ENCODE assay signal across 27 cellular contexts in the genomic region with DNA sequence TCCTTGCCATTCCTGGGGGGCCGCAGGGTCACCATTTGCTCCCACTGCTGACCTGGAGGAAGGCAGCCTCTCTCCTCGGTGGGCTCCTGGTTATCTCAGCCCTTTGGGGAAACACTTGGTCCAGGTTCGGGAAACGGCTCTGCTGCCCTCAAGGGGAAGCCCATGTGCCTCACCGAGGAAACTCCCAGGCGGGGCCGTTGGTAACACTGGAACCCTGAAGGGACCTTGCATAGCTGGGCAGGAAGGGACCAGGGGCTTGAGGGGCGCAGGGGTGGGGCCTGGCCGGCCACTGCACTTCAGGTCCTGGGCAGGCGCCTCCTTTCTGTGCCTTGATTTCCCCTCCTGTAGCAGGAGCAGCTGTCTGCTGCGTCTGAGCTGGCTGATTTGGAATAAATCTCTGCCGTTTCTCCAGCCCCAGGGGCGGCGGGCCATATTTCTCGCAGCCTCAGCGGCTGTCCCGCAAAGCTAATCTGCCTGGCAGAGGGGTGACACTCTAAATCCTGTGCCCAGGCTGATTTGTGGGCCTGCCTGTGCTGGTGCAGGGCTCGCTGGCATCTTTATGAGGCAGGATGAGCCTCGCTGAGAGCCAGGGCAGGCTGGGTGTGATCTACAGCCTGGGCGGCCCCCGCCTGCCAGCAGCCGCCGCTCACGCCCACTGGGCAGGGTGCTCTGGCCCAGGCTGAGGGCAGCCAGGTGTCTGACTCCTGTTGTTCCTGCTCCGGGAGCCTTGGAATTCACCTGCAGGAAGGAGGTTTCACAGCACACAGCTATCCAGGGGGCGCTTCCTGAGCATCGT. TPM values are rescaled to one million over a fixed set of nuclear protein-coding genes. Genes with fewer than 3 reads are reported as not detected.
A peak's percentile ranks its signal among the peaks of the same experiment; 100 is the strongest.
DNase-seq lines count a peak whose midpoint lies in the region; ATAC-seq and TF ChIP-seq lines count a peak whose summit lies in the region.
"Had no signal": no experiment of that assay in that cellular context is flagged by ENCODE, and none has a peak within 500 bp of the region (broad histone marks: within the 10 kb centered on the region; RNA-seq: fewer than 3 reads in every experiment).

No MANE protein-coding gene starts in this region.

- TF ChIP-seq CTCF in LNCaP clone FGC (IDR thresholded peaks at IDR 0.05; ENCODE audit: control insufficient read depth, extremely low read depth, insufficient read depth) = 0 out of 2 replicates have a peak, but pooled peaks have one; percentile 8
- no peak for TF ChIP-seq CTCF in WTC11 (IDR thresholded peaks at IDR 0.05)
- no peak for TF ChIP-seq CTCF in prostate gland (IDR thresholded peaks at IDR 0.05)

- no peak overlapping the region for H3K27ac ChIP-seq in prostate gland
- H3K27ac ChIP-seq: adrenal gland, neutrophil, psoas muscle, thoracic aorta, uterus had no signal

- no peaks in the 10 kb centered on the region for H3K36me3 Mint-ChIP-seq in WTC11
- no peaks in the 10 kb centered on the region for H3K36me3 Mint-ChIP-seq in activated T-helper 2 cell treated with anti-CD3 and anti-CD28 coated beads, Interferon-gamma antibody, Interleukin-2, Interleukin-4, amounts not matched to agents 10 μg/mL and 5 μg/mL and 100 μg/mL, durations not matched to agents 14 hours and 24 hours and 36 hours (ENCODE audit: low read depth)
- H3K36me3 Mint-ChIP-seq: CD8-positive, alpha-beta T cell had no signal

- 54% methylated on average over 25 of the region's 27 CpGs for WGBS in prostate gland

- H3K4me3 ChIP-seq in LNCaP clone FGC (ENCODE audit: low read depth, low read length) (no peak overlapping the region), prostate gland (no peak overlapping the region)
- H3K4me3 ChIP-seq: adrenal gland, body of pancreas, psoas muscle, thoracic aorta, uterus had no signal

- H3K9me3 Mint-ChIP-seq in WTC11 = no peaks in the 10 kb centered on the region
- H3K9me3 Mint-ChIP-seq in activated T-helper 2 cell treated with anti-CD3 and anti-CD28 coated beads, Interferon-gamma antibody, Interleukin-2, Interleukin-4, amounts not matched to agents 10 μg/mL and 5 μg/mL and 100 μg/mL, durations not matched to agents 14 hours and 24 hours and 36 hours = no peaks in the 10 kb centered on the region
- H3K9me3 Mint-ChIP-seq: activated CD4-positive, alpha-beta T cell treated with anti-CD3 and anti-CD28 coated beads, Interleukin-2, amount 10 ng/mL, durations not matched to agents 7 days and 5 days; activated T-cell treated with anti-CD3 and anti-CD28 coated beads, Interleukin-2, amount 50 U/mL, for 4 hours; CD8-positive, alpha-beta T cell had no signal

- intact Hi-C loops in prostate gland (cut with DNase I) = no loop called here
- intact Hi-C loops in activated T-helper 2 cell treated with anti-CD3 and anti-CD28 coated beads, Interferon-gamma antibody, Interleukin-2, Interleukin-4, amounts not matched to agents 10 μg/mL and 5 μg/mL and 100 μg/mL, durations not matched to agents 14 hours and 24 hours and 36 hours (cut with micrococcal nuclease) = no loop called here

- no peaks in the 10 kb centered on the region for H3K9me3 ChIP-seq in prostate gland
- H3K9me3 ChIP-seq: adrenal gland, body of pancreas, neutrophil, psoas muscle, SK-N-SH, thoracic aorta, uterus had no signal

- no peaks in the 10 kb centered on the region for H3K4me1 ChIP-seq in prostate gland (replicated peaks)
- H3K4me1 ChIP-seq: adrenal gland, body of pancreas, psoas muscle, uterus had no signal

- no peaks in the 10 kb centered on the region; the same call in 1 of the 2 replicates for H3K4me1 Mint-ChIP-seq in WTC11
- no peaks in the 10 kb centered on the region for H3K4me1 Mint-ChIP-seq in activated T-helper 2 cell treated with anti-CD3 and anti-CD28 coated beads, Interferon-gamma antibody, Interleukin-2, Interleukin-4, amounts not matched to agents 10 μg/mL and 5 μg/mL and 100 μg/mL, durations not matched to agents 14 hours and 24 hours and 36 hours (ENCODE audit: low read depth)
- H3K4me1 Mint-ChIP-seq: activated CD4-positive, alpha-beta T cell treated with anti-CD3 and anti-CD28 coated beads, Interleukin-2, amount 10 ng/mL, durations not matched to agents 7 days and 5 days; T-helper 17 cell had no signal

- CTCF ChIA-PET in WTC11 (lab: Charles Lee) = interaction anchor here (1.0 to 1.6 kb wide), 4 partner anchors 38 to 107 kb away, joined by 3 to 9 read pairs (median 5); no protein-coding TSS in a partner anchor

- POLR2A ChIA-PET in WTC11 (lab: Charles Lee) = no interaction called here

- H3K27me3 Mint-ChIP-seq in WTC11 (ENCODE audit: low read depth) = no peaks in the 10 kb centered on the region
- no peaks in the 10 kb centered on the region for H3K27me3 Mint-ChIP-seq in activated T-helper 2 cell treated with anti-CD3 and anti-CD28 coated beads, Interferon-gamma antibody, Interleukin-2, Interleukin-4, amounts not matched to agents 10 μg/mL and 5 μg/mL and 100 μg/mL, durations not matched to agents 14 hours and 24 hours and 36 hours (ENCODE audit: low read depth)
- H3K27me3 Mint-ChIP-seq: activated CD4-positive, alpha-beta T cell treated with anti-CD3 and anti-CD28 coated beads, Interleukin-2, amount 10 ng/mL, durations not matched to agents 7 days and 5 days; T-helper 17 cell had no signal

- H3K27me3 ChIP-seq in prostate gland (replicated peaks; ENCODE audit: insufficient read depth) = no peaks in the 10 kb centered on the region
- H3K27me3 ChIP-seq: adrenal gland, body of pancreas, neutrophil, uterus had no signal

- no peaks in the 10 kb centered on the region for H3K36me3 ChIP-seq in prostate gland
- H3K36me3 ChIP-seq: adrenal gland, neutrophil, thoracic aorta, uterus had no signal

- peak; percentile 10; the same call in 1 of the 2 replicates for ATAC-seq in WTC11
- no peak for ATAC-seq in GM21786 (IDR thresholded peaks at IDR 0.05; ENCODE audit: unreplicated experiment)
- ATAC-seq: activated T-cell treated with anti-CD3 and anti-CD28 coated beads, Interleukin-2, amount 50 U/mL, for 4 hours; CD8-positive, alpha-beta T cell; stimulated activated naive CD8-positive, alpha-beta T cell treated with anti-CD3 and anti-CD28 coated beads, Interleukin-15, Interleukin-2, amounts not matched to agents 100 U/mL and 50 U/mL, for 24 hours; T-helper 17 cell had no signal

- no peak for TF ChIP-seq POLR2A in prostate gland (IDR thresholded peaks at IDR 0.05)

- DNase-seq in NCI-H1417 (lab: John Stamatoyannopoulos, UW) (peak; percentile 17 to 60 (median 43)), NCI-H1417 treated with DMSO at 0.1 percent for 48 hours (lab: John Stamatoyannopoulos, UW) (no peak), LNCaP clone FGC (ENCODE audit: low read depth) (peak; percentile 2), WTC11 (ENCODE audit: low spot score) (no peak), prostate gland (ENCODE audit: low spot score) (peak; percentile 20), AML-193 (lab: John Stamatoyannopoulos, UW) (no peak)
- DNase-seq in activated T-helper 2 cell treated with anti-CD3 and anti-CD28 coated beads, Interferon-gamma antibody, Interleukin-2, Interleukin-4, amounts not matched to agents 10 μg/mL and 5 μg/mL and 100 μg/mL, durations not matched to agents 14 hours and 24 hours and 36 hours (ENCODE audit: low spot score) = no peak
- DNase-seq: activated CD4-positive, alpha-beta T cell treated with anti-CD3 and anti-CD28 coated beads, Interleukin-2, amount 10 ng/mL, durations not matched to agents 7 days and 5 days; activated naive CD4-positive, alpha-beta T cell treated with Interleukin-2 at 50 U/mL for 16 hours; activated T-cell treated with anti-CD3 and anti-CD28 coated beads, Interleukin-2, amount 50 U/mL, for 4 hours; adrenal gland; CD8-positive, alpha-beta T cell; hippocampal formation; Karpas-422; left ventricle myocardium superior; NCI-H187; NCI-H774; psoas muscle; RPMI8226; SK-N-SH; stimulated activated naive CD8-positive, alpha-beta T cell treated with anti-CD3 and anti-CD28 coated beads, Interleukin-15, Interleukin-2, amounts not matched to agents 100 U/mL and 50 U/mL, for 24 hours; T-helper 17 cell; uterus had no signal

- no peak overlapping the region for H3K27ac Mint-ChIP-seq in WTC11
- no peak overlapping the region for H3K27ac Mint-ChIP-seq in activated T-helper 2 cell treated with anti-CD3 and anti-CD28 coated beads, Interferon-gamma antibody, Interleukin-2, Interleukin-4, amounts not matched to agents 10 μg/mL and 5 μg/mL and 100 μg/mL, durations not matched to agents 14 hours and 24 hours and 36 hours
- H3K27ac Mint-ChIP-seq: activated CD4-positive, alpha-beta T cell treated with anti-CD3 and anti-CD28 coated beads, Interleukin-2, amount 10 ng/mL, durations not matched to agents 7 days and 5 days; CD8-positive, alpha-beta T cell; T-helper 17 cell had no signal

- H3K4me3 Mint-ChIP-seq in WTC11 = no peak overlapping the region
- no peak overlapping the region for H3K4me3 Mint-ChIP-seq in activated T-helper 2 cell treated with anti-CD3 and anti-CD28 coated beads, Interferon-gamma antibody, Interleukin-2, Interleukin-4, amounts not matched to agents 10 μg/mL and 5 μg/mL and 100 μg/mL, durations not matched to agents 14 hours and 24 hours and 36 hours (ENCODE audit: low read depth)
- H3K4me3 Mint-ChIP-seq: activated CD4-positive, alpha-beta T cell treated with anti-CD3 and anti-CD28 coated beads, Interleukin-2, amount 10 ng/mL, durations not matched to agents 7 days and 5 days; activated T-cell treated with anti-CD3 and anti-CD28 coated beads, Interleukin-2, amount 50 U/mL, for 4 hours; CD8-positive, alpha-beta T cell; T-helper 17 cell had no signal

TF ChIP-seq in WTC11, 78 proteins besides CTCF, POLR2A, EP300 and RAD21:
- TF ChIP-seq FOXK1 (CRISPR knock-in tag; IDR thresholded peaks at IDR 0.05) (no peak), ZNF423 (CRISPR knock-in tag; IDR thresholded peaks at IDR 0.05) (peak; percentile 65)

RNA-seq across cellular contexts. Expression of a gene that starts 49.7 kb away (rescaled TPM):
- total RNA-seq in WTC11 (2021) = 36.4 to 53.4 TPM (median 39.5 TPM) in 3 replicates
- 10 to 100 TPM in 1 of 2 donors, 1 to 10 TPM in 1; 1.6 to 13.9 TPM for total RNA-seq in prostate gland
- total RNA-seq in activated T-helper 2 cell treated with anti-CD3 and anti-CD28 coated beads, Interferon-gamma antibody, Interleukin-2, Interleukin-4, amounts not matched to agents 10 μg/mL and 5 μg/mL and 100 μg/mL, durations not matched to agents 14 hours and 24 hours and 36 hours = 0.28 and 0.34 TPM in 2 replicates

Comparison
In these comparisons a context has a peak if more than half of its experiments do, and no peak if none do; other contexts are left out.
1. DNase-seq: peak in NCI-H1417 (3 of 3), LNCaP clone FGC (single experiment) and prostate gland (single experiment); none in NCI-H1417 treated with DMSO at 0.1 percent for 48 hours (single experiment), WTC11 (single experiment), AML-193 (0 of 2) and activated T-helper 2 cell treated with anti-CD3 and anti-CD28 coated beads, Interferon-gamma antibody, Interleukin-2, Interleukin-4, amounts not matched to agents 10 μg/mL and 5 μg/mL and 100 μg/mL, durations not matched to agents 14 hours and 24 hours and 36 hours (single experiment).